Comparison of ENCODE assay signal across 9 cellular contexts in the genomic region with DNA sequence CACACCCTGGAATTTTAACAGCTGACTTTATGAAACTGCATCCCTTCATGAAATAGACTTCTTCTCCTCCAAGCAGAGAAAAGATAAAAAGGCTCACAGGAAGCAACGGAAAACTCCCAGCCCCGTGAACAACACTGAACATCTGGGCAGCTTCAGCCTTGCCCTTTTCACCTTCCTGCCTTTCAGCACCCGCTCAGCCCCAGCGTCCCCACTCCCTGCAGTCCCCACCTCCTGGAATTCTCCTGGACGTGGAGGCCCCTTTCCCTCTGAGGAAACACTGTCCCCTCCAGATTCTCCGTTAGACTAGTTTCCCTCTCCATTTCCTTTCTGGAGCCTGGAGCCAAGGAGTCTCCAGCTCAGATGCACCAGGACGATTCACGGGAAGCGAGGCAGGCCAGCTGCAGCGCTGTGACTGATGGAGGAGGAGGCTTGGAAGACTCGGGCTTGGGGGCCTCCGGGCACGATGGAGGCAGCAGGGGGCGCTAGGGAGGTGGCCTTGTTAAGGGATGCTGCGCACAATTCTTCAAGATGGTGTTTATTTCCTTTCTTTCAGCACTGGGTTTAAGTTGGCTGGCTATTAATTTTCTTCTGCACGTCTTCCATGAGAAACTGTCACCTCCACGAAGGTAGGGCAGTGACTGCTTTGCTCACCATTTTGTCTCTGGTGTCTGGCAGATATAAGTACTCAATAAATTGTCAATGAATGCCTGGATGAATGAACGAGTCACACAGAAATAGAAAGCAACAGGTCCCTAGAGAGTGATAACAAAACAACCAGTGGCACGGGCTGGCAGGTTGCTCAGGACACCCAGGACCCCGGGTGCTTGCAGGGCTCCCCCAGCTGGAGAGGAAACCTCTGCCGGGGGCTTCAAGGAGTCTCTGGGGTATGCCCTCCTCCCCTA. TPM values are rescaled to one million over a fixed set of nuclear protein-coding genes. Genes with fewer than 3 reads are reported as not detected.
DNase-seq lines count a peak whose midpoint lies in the region; ATAC-seq and TF ChIP-seq lines count a peak whose summit lies in the region.
"Had no signal": no experiment of that assay in that cellular context is flagged by ENCODE, and none has a peak within 500 bp of the region (broad histone marks: within the 10 kb centered on the region; RNA-seq: fewer than 3 reads in every experiment).

No MANE protein-coding gene starts in this region.

- peak overlapping the region; percentile 17; the same call in 1 of the 2 replicates for H3K4me2 ChIP-seq in OCI-LY7 (ENCODE audit: low read length)

- TF ChIP-seq CTCF in HFFc6 (IDR thresholded peaks at IDR 0.05) (peak; percentile 79), OCI-LY7 (conservative IDR thresholded peaks at IDR 0.05; ENCODE audit: low read length) (peak; percentile 86), gastroesophageal sphincter (IDR thresholded peaks at IDR 0.05) (peak; percentile 18 to 66 (median 48)), progenitor cell of endocrine pancreas (IDR thresholded peaks at IDR 0.05; ENCODE audit: unreplicated experiment) (peak; percentile 59)

- H3K27ac ChIP-seq in OCI-LY7 (ENCODE audit: low read depth, low read length, poor library complexity, severe bottlenecking), result no peak overlapping the region
- H3K27ac ChIP-seq in gastroesophageal sphincter, result peak overlapping the region; percentile 78 to 96 (median 86)

- H3K27me3 Mint-ChIP-seq in HFFc6 (ENCODE audit: insufficient read depth) (peaks cover 6% of the 10 kb centered on the region; the same call in 1 of the 2 replicates), progenitor cell of endocrine pancreas (peaks cover 6% of the 10 kb centered on the region)
- peaks cover 25% of the 10 kb centered on the region for H3K27me3 Mint-ChIP-seq in activated T-helper 1 cell treated with anti-CD3 and anti-CD28 coated beads, Interleukin-12 subunit alpha, Interleukin-12 subunit beta, Interleukin-2, Interleukin-4 antibody, amounts not matched to agents 30 ng/mL and 10 ng/mL and 1 ng/mL, durations not matched to agents 14 hours and 24 hours and 36 hours (ENCODE audit: insufficient read depth)

- H3K4me3 Mint-ChIP-seq in HFFc6 (peak overlapping the region; percentile 55), progenitor cell of endocrine pancreas (ENCODE audit: low read depth) (no peak overlapping the region)
- H3K4me3 Mint-ChIP-seq in activated T-helper 1 cell treated with anti-CD3 and anti-CD28 coated beads, Interleukin-12 subunit alpha, Interleukin-12 subunit beta, Interleukin-2, Interleukin-4 antibody, amounts not matched to agents 30 ng/mL and 10 ng/mL and 1 ng/mL, durations not matched to agents 14 hours and 24 hours and 36 hours, result peak overlapping the region; percentile 60
- H3K4me3 Mint-ChIP-seq: activated naive CD8-positive, alpha-beta T cell had no signal

- no peaks in the 10 kb centered on the region for H3K79me2 ChIP-seq in OCI-LY7 (ENCODE audit: insufficient read depth, low read depth, low read length)

- H3K9me2 ChIP-seq in OCI-LY7 (ENCODE audit: insufficient read depth, low read length), result no peaks in the 10 kb centered on the region

- intact Hi-C loops in OCI-LY7 (cut with micrococcal nuclease; ENCODE audit: unreplicated experiment), result loop anchor here (10.0 kb wide), 1 partner anchor 59 kb away; no protein-coding TSS in a partner anchor
- intact Hi-C loops in activated T-helper 1 cell treated with anti-CD3 and anti-CD28 coated beads, Interleukin-12 subunit alpha, Interleukin-12 subunit beta, Interleukin-2, Interleukin-4 antibody, amounts not matched to agents 30 ng/mL and 10 ng/mL and 1 ng/mL, durations not matched to agents 14 hours and 24 hours and 36 hours (cut with micrococcal nuclease), result loop anchor here (1.0 to 5.0 kb wide), 5 partner anchors 62 to 329 kb away; partner anchors contain the start of genes DNM3, METTL13 and VAMP4

- TF ChIP-seq EP300 in gastroesophageal sphincter (IDR thresholded peaks at IDR 0.05), result no peak

- H3K4me1 ChIP-seq in OCI-LY7 (ENCODE audit: insufficient read depth, low read length, poor library complexity, severe bottlenecking) (no peaks in the 10 kb centered on the region), gastroesophageal sphincter (peaks cover 18 to 85% (median 38%) of the 10 kb centered on the region in 3 donors)

- DNase-seq in DMS153 (lab: John Stamatoyannopoulos, UW) (peak; percentile 3), HFFc6 (peak; percentile 18), OCI-LY7 (ENCODE audit: low spot score) (peak; percentile 48), progenitor cell of endocrine pancreas (ENCODE audit: low spot score, unreplicated experiment) (no peak), ureter (ENCODE audit: low spot score) (peak; percentile 76)
- peak; percentile 54 for DNase-seq in activated T-helper 1 cell treated with anti-CD3 and anti-CD28 coated beads, Interleukin-12 subunit alpha, Interleukin-12 subunit beta, Interleukin-2, Interleukin-4 antibody, amounts not matched to agents 30 ng/mL and 10 ng/mL and 1 ng/mL, durations not matched to agents 14 hours and 24 hours and 36 hours (ENCODE audit: low spot score)

- CTCF ChIA-PET in OCI-LY7 (lab: Charles Lee; ENCODE audit: unreplicated experiment), result interaction anchor here (0.6 to 1.3 kb wide), 2 partner anchors 11 to 148 kb away, joined by 4 to 8 read pairs; no protein-coding TSS in a partner anchor

- H3K36me3 Mint-ChIP-seq in HFFc6 (ENCODE audit: low read depth), result no peaks in the 10 kb centered on the region
- H3K36me3 Mint-ChIP-seq in activated T-helper 1 cell treated with anti-CD3 and anti-CD28 coated beads, Interleukin-12 subunit alpha, Interleukin-12 subunit beta, Interleukin-2, Interleukin-4 antibody, amounts not matched to agents 30 ng/mL and 10 ng/mL and 1 ng/mL, durations not matched to agents 14 hours and 24 hours and 36 hours (ENCODE audit: low read depth), result no peaks in the 10 kb centered on the region
- H3K36me3 Mint-ChIP-seq in progenitor cell of endocrine pancreas (ENCODE audit: insufficient read depth), result no peaks in the 10 kb centered on the region
- H3K36me3 Mint-ChIP-seq: activated naive CD8-positive, alpha-beta T cell had no signal

- no peaks in the 10 kb centered on the region for H3K9me3 Mint-ChIP-seq in HFFc6
- H3K9me3 Mint-ChIP-seq in activated T-helper 1 cell treated with anti-CD3 and anti-CD28 coated beads, Interleukin-12 subunit alpha, Interleukin-12 subunit beta, Interleukin-2, Interleukin-4 antibody, amounts not matched to agents 30 ng/mL and 10 ng/mL and 1 ng/mL, durations not matched to agents 14 hours and 24 hours and 36 hours, result no peaks in the 10 kb centered on the region
- no peaks in the 10 kb centered on the region for H3K9me3 Mint-ChIP-seq in progenitor cell of endocrine pancreas (ENCODE audit: low read depth)

- no peaks in the 10 kb centered on the region for H3K36me3 ChIP-seq in OCI-LY7 (ENCODE audit: insufficient read depth, low read length)
- H3K36me3 ChIP-seq in gastroesophageal sphincter, result no peaks in the 10 kb centered on the region

- ATAC-seq in gastroesophageal sphincter, result peak; percentile 62
- no peak for ATAC-seq in GM18517 (IDR thresholded peaks at IDR 0.05; ENCODE audit: unreplicated experiment)

- WGBS in gastroesophageal sphincter (ENCODE audit: low coverage in 1 of 2), 2 donors, result 11 to 20% methylated on average over 3 to 17 of the region's 21 CpGs

- H3K9me3 ChIP-seq in OCI-LY7 (ENCODE audit: low read length) (no peaks in the 10 kb centered on the region), gastroesophageal sphincter (no peaks in the 10 kb centered on the region)

- H3K4me1 Mint-ChIP-seq in HFFc6 (ENCODE audit: low read depth) (peaks cover 23% of the 10 kb centered on the region), progenitor cell of endocrine pancreas (ENCODE audit: low read depth) (peaks cover 11% of the 10 kb centered on the region)
- H3K4me1 Mint-ChIP-seq in activated T-helper 1 cell treated with anti-CD3 and anti-CD28 coated beads, Interleukin-12 subunit alpha, Interleukin-12 subunit beta, Interleukin-2, Interleukin-4 antibody, amounts not matched to agents 30 ng/mL and 10 ng/mL and 1 ng/mL, durations not matched to agents 14 hours and 24 hours and 36 hours (ENCODE audit: low read depth), result peaks cover 13% of the 10 kb centered on the region

- H4K20me1 ChIP-seq in OCI-LY7 (ENCODE audit: insufficient read depth, low read length), result no peaks in the 10 kb centered on the region

- H3K27ac Mint-ChIP-seq in HFFc6 (no peak overlapping the region), progenitor cell of endocrine pancreas (no peak overlapping the region)
- no peak overlapping the region for H3K27ac Mint-ChIP-seq in activated T-helper 1 cell treated with anti-CD3 and anti-CD28 coated beads, Interleukin-12 subunit alpha, Interleukin-12 subunit beta, Interleukin-2, Interleukin-4 antibody, amounts not matched to agents 30 ng/mL and 10 ng/mL and 1 ng/mL, durations not matched to agents 14 hours and 24 hours and 36 hours
- H3K27ac Mint-ChIP-seq: activated naive CD8-positive, alpha-beta T cell had no signal

- H2AFZ ChIP-seq in OCI-LY7 (ENCODE audit: low read length), result no peak overlapping the region; the same call in 1 of the 2 replicates

- BruUV-seq in OCI-LY7 (replicated peaks; lab: Mats Ljungman, UMichigan), result no TSS peak

- POLR2A ChIA-PET in OCI-LY7 (lab: Charles Lee), result interaction anchor here (0.8 kb wide), 1 partner anchor 62 kb away, joined by 3 read pairs; no protein-coding TSS in a partner anchor

- H3K4me3 ChIP-seq in OCI-LY7 (ENCODE audit: low read depth, low read length, poor library complexity, severe bottlenecking) (no peak overlapping the region), gastroesophageal sphincter (peak overlapping the region in 1 of 2 donors; percentile 25)

- no peak for TF ChIP-seq POLR2A in gastroesophageal sphincter (IDR thresholded peaks at IDR 0.05)

- no peaks in the 10 kb centered on the region for H3K27me3 ChIP-seq in gastroesophageal sphincter

RNA-seq across cellular contexts. Expression of gene MYOC, which starts 3.0 kb away (rescaled TPM):
- under 1 TPM in 1 of 6 experiments, not detected in 5; 0.10 TPM for total RNA-seq in HFFc6 (2021; fragmentation: NEBNext Ultra II Directional; extraction: Animal tissue kit (Norgen Biotek cat#: 25700))
- not detected in 2 replicates for total RNA-seq in OCI-LY7 (2014; rRNA removed; shearing (Covaris generic))
- total RNA-seq in OCI-LY7 (2022), result not detected in 2 replicates
- total RNA-seq in activated T-helper 1 cell treated with anti-CD3 and anti-CD28 coated beads, Interleukin-12 subunit alpha, Interleukin-12 subunit beta, Interleukin-2, Interleukin-4 antibody, amounts not matched to agents 30 ng/mL and 10 ng/mL and 1 ng/mL, durations not matched to agents 14 hours and 24 hours and 36 hours, result not detected in 2 replicates
- 1,000 to 10,000 TPM in 1 of 4 donors, 100 to 1,000 TPM in 2, 10 to 100 TPM in 1; 88.5 to 1,432 (median 227) TPM for total RNA-seq in gastroesophageal sphincter
- not detected in 2 replicates for total RNA-seq in progenitor cell of endocrine pancreas
- 0.75 TPM for total RNA-seq in ureter

RNA-seq across cellular contexts. Expression of gene MYOCOS, which starts 33.4 kb away (rescaled TPM):
- total RNA-seq in HFFc6 (2021; fragmentation: NEBNext Ultra II Directional; extraction: Animal tissue kit (Norgen Biotek cat#: 25700)), result not detected
- total RNA-seq in OCI-LY7 (2014; rRNA removed; shearing (Covaris generic)), result 0.16 TPM in 1 of 2 replicates, not detected in the other
- total RNA-seq in OCI-LY7 (2022) (0.21 and 0.22 TPM in 2 replicates), gastroesophageal sphincter (not detected), progenitor cell of endocrine pancreas (not detected in 2 replicates), ureter (not detected)
- 0.08 and 0.10 TPM in 2 replicates for total RNA-seq in activated T-helper 1 cell treated with anti-CD3 and anti-CD28 coated beads, Interleukin-12 subunit alpha, Interleukin-12 subunit beta, Interleukin-2, Interleukin-4 antibody, amounts not matched to agents 30 ng/mL and 10 ng/mL and 1 ng/mL, durations not matched to agents 14 hours and 24 hours and 36 hours

Comparison
In these comparisons a context has a peak if more than half of its experiments do, and no peak if none do; other contexts are left out.
1. RNA of gene MYOC, which starts 3.0 kb away (total RNA-seq): 88.5 to 1,432 TPM in gastroesophageal sphincter; 0.75 TPM in ureter (single experiment), 0.10 TPM in HFFc6, not detected in OCI-LY7, not detected in activated T-helper 1 cell treated with anti-CD3 and anti-CD28 coated beads, Interleukin-12 subunit alpha, Interleukin-12 subunit beta, Interleukin-2, Interleukin-4 antibody, amounts not matched to agents 30 ng/mL and 10 ng/mL and 1 ng/mL, durations not matched to agents 14 hours and 24 hours and 36 hours and not detected in progenitor cell of endocrine pancreas; every median in the first group is over 10 times any median in the second.
2. Peak in every context shown above with its lines, with median percentiles within 50 percentile points of each other: CTCF ChIP-seq.